28 cellular contexts compared by ENCODE assay signal in genomic region chr15:83940136-83940535, GRCh38.
"Had no signal": no experiment of that assay in that cellular context is flagged by ENCODE, and none has a peak within 500 bp of the region (broad histone marks: within the 10 kb centered on the region; RNA-seq: fewer than 3 reads in every experiment).

No MANE protein-coding gene starts in this region.

- H3K36me3 ChIP-seq: colonic mucosa, gastrocnemius medialis had no signal

- H3K4me1 ChIP-seq: colonic mucosa, gastrocnemius medialis, heart left ventricle, psoas muscle, stomach, tibial artery had no signal

- H3K9me3 Mint-ChIP-seq: endodermal cell; nephron progenitor cell; stimulated activated effector memory CD8-positive, alpha-beta T cell treated with anti-CD3 and anti-CD28 coated beads, Interleukin-12 subunit alpha, Interleukin-12 subunit beta, amount 100 ng/mL, for 72 hours; type B pancreatic cell had no signal

- ATAC-seq: esophagus mucosa; gastrocnemius medialis; heart left ventricle; left lobe of liver; mucosa of descending colon; psoas muscle; right cardiac atrium; stimulated activated effector memory CD8-positive, alpha-beta T cell treated with anti-CD3 and anti-CD28 coated beads, Interleukin-12 subunit alpha, Interleukin-12 subunit beta, amount 100 ng/mL, for 72 hours had no signal

- H3K79me2 ChIP-seq: hepatocyte had no signal

- H3K4me1 Mint-ChIP-seq: endodermal cell; mesothelial cell of epicardium; naive B cell; nephron progenitor cell; stimulated activated effector memory CD8-positive, alpha-beta T cell treated with anti-CD3 and anti-CD28 coated beads, Interleukin-12 subunit alpha, Interleukin-12 subunit beta, amount 100 ng/mL, for 72 hours had no signal

- H3K27me3 Mint-ChIP-seq: dendritic cell treated with granulocyte-macrophage colony-stimulating factor and Interleukin-4, amounts not matched to agents 40 ng/mL and 50 ng/mL, for 4 days had no signal

- H3K27ac Mint-ChIP-seq: dendritic cell treated with granulocyte-macrophage colony-stimulating factor and Interleukin-4, amounts not matched to agents 40 ng/mL and 50 ng/mL, for 4 days; endodermal cell; mesothelial cell of epicardium; naive B cell; nephron progenitor cell; stimulated activated effector memory CD8-positive, alpha-beta T cell treated with anti-CD3 and anti-CD28 coated beads, Interleukin-12 subunit alpha, Interleukin-12 subunit beta, amount 100 ng/mL, for 72 hours; type B pancreatic cell had no signal

- DNase-seq: colonic mucosa; effector CD8-positive, alpha-beta T cell; endodermal cell; foreskin fibroblast; gastrocnemius medialis; heart left ventricle; kidney; mesenchymal stem cell; mucosa of descending colon; naive B cell; nephron progenitor cell; nucleus accumbens; psoas muscle; right cardiac atrium; sigmoid colon; stimulated activated CD4-positive, alpha-beta T cell treated with anti-CD3 and anti-CD28 coated beads, Interleukin-2, amount 100 ng/mL, for 24 hours; stimulated activated CD4-positive, alpha-beta T cell treated with anti-CD3 and anti-CD28 coated beads, Interleukin-4, amount 100 ng/mL, for 24 hours; stimulated activated naive CD4-positive, alpha-beta T cell treated with Interleukin-2 at 50 U/mL for 16 hours; stomach; tibial artery had no signal

- H3K27me3 ChIP-seq: colonic mucosa, gastrocnemius medialis, heart left ventricle, hepatocyte, sigmoid colon, stomach, tibial artery had no signal

- H3K4me3 Mint-ChIP-seq: dendritic cell treated with granulocyte-macrophage colony-stimulating factor and Interleukin-4, amounts not matched to agents 40 ng/mL and 50 ng/mL, for 4 days; endodermal cell; mesothelial cell of epicardium; naive B cell; nephron progenitor cell; stimulated activated effector memory CD8-positive, alpha-beta T cell treated with anti-CD3 and anti-CD28 coated beads, Interleukin-12 subunit alpha, Interleukin-12 subunit beta, amount 100 ng/mL, for 72 hours; type B pancreatic cell had no signal

- H3K4me3 ChIP-seq: colonic mucosa, gastrocnemius medialis, heart left ventricle, hepatocyte, mucosa of descending colon, psoas muscle, sigmoid colon, stomach, tibial artery had no signal

- H2AFZ ChIP-seq: hepatocyte had no signal

- H3K27ac ChIP-seq: colonic mucosa, epithelial cell of prostate, gastrocnemius medialis, heart left ventricle, hepatocyte, psoas muscle, sigmoid colon, stomach, tibial artery had no signal

- H3K36me3 Mint-ChIP-seq: mesothelial cell of epicardium; naive B cell; stimulated activated effector memory CD8-positive, alpha-beta T cell treated with anti-CD3 and anti-CD28 coated beads, Interleukin-12 subunit alpha, Interleukin-12 subunit beta, amount 100 ng/mL, for 72 hours; type B pancreatic cell had no signal

- H3K9me3 ChIP-seq: colonic mucosa, gastrocnemius medialis, mucosa of descending colon, psoas muscle, sigmoid colon, stomach, tibial artery had no signal

- H3K4me2 ChIP-seq: hepatocyte had no signal
